Comparison of ENCODE assay signal across 8 cellular contexts in genomic region chr6:88870728-88871330, GRCh38.
A peak's percentile ranks its signal among the peaks of the same experiment; 100 is the strongest.
DNase-seq lines count a peak whose midpoint lies in the region; ATAC-seq lines count a peak whose summit lies in the region.

No MANE protein-coding gene starts in this region.

- POLR2A ChIA-PET in activated CD4-positive, alpha-beta memory T cell treated with anti-CD3 and anti-CD28 coated beads for 36 hours (lab: Charles Lee) = no interaction called here

- H3K27me3 Mint-ChIP-seq in activated CD4-positive, alpha-beta memory T cell treated with anti-CD3 and anti-CD28 coated beads for 36 hours = no peaks in the 10 kb centered on the region

- DNase-seq in CMK (ENCODE audit: low read depth) (peak; percentile 4), NCI-H2227 (lab: John Stamatoyannopoulos, UW; ENCODE audit: unreplicated experiment) (peak; percentile 56), globus pallidus (ENCODE audit: low spot score) (peak; percentile 59), retina (peak; percentile 39), mesenteric fat pad (ENCODE audit: low spot score) (no peak)
- peak; percentile 17 for DNase-seq in activated CD4-positive, alpha-beta memory T cell treated with anti-CD3 and anti-CD28 coated beads for 36 hours

- ATAC-seq in GM18861 (IDR thresholded peaks at IDR 0.05; ENCODE audit: unreplicated experiment) (peak; percentile 42), HG03135 (IDR thresholded peaks at IDR 0.05; ENCODE audit: unreplicated experiment) (no peak)

- H3K9me3 Mint-ChIP-seq in activated CD4-positive, alpha-beta memory T cell treated with anti-CD3 and anti-CD28 coated beads for 36 hours = no peaks in the 10 kb centered on the region

- peaks cover 3% of the 10 kb centered on the region for H3K36me3 Mint-ChIP-seq in activated CD4-positive, alpha-beta memory T cell treated with anti-CD3 and anti-CD28 coated beads for 36 hours

- CTCF ChIA-PET in activated CD4-positive, alpha-beta memory T cell treated with anti-CD3 and anti-CD28 coated beads for 36 hours (lab: Charles Lee) = interaction anchor here (0.6 to 3.0 kb wide), 22 partner anchors 9 to 1477 kb away, joined by 3 to 16 read pairs (median 4); no protein-coding TSS in a partner anchor

- H3K27ac Mint-ChIP-seq in activated CD4-positive, alpha-beta memory T cell treated with anti-CD3 and anti-CD28 coated beads for 36 hours = no peak overlapping the region

- H3K4me3 Mint-ChIP-seq in activated CD4-positive, alpha-beta memory T cell treated with anti-CD3 and anti-CD28 coated beads for 36 hours = no peak overlapping the region

- intact Hi-C loops in activated CD4-positive, alpha-beta memory T cell treated with anti-CD3 and anti-CD28 coated beads for 36 hours (cut with micrococcal nuclease) = loop anchor here (1.0 to 5.0 kb wide), 3 partner anchors 89 to 1398 kb away; no protein-coding TSS in a partner anchor

- peaks cover 25% of the 10 kb centered on the region for H3K4me1 Mint-ChIP-seq in activated CD4-positive, alpha-beta memory T cell treated with anti-CD3 and anti-CD28 coated beads for 36 hours (ENCODE audit: low read depth)
